In genomic region chr1:109996476-109996875, GRCh38 we compare ENCODE assay signal across 1 cellular context.
TF ChIP-seq lines count a peak whose summit lies in the region.

No MANE protein-coding gene starts in this region.

TF ChIP-seq in HEK293, 187 proteins besides CTCF, POLR2A, EP300 and RAD21 (continued from another document):
- TF ChIP-seq ZNF449 (tag by site-specific recombination; IDR thresholded peaks at IDR 0.05) (no peak), ZNF239 (tag by site-specific recombination; IDR thresholded peaks at IDR 0.05) (no peak), ZNF768 (tag by site-specific recombination; IDR thresholded peaks at IDR 0.05) (no peak), ZNF610 (tag by site-specific recombination; IDR thresholded peaks at IDR 0.05; ENCODE audit: borderline replicate concordance) (no peak), ZNF19 (tag by site-specific recombination; IDR thresholded peaks at IDR 0.05; ENCODE audit: low read depth) (no peak), ZNF48 (tag by site-specific recombination; IDR thresholded peaks at IDR 0.05) (no peak), ZNF362 (tag by site-specific recombination; IDR thresholded peaks at IDR 0.05) (no peak), ZNF366 (tag by site-specific recombination; conservative IDR thresholded peaks at IDR 0.05) (no peak; the same call in 1 of the 2 replicates), PRDM1 (tag by site-specific recombination; IDR thresholded peaks at IDR 0.05) (no peak), ZNF302 (tag by site-specific recombination; IDR thresholded peaks at IDR 0.05; ENCODE audit: low read depth) (no peak), ZNF600 (tag by site-specific recombination; IDR thresholded peaks at IDR 0.05) (0 out of 2 replicates have a peak, but pooled peaks have one; percentile 23), ZFHX2 (tag by site-specific recombination; conservative IDR thresholded peaks at IDR 0.05) (no peak), ZNF791 (tag by site-specific recombination; IDR thresholded peaks at IDR 0.05) (no peak), ZIC2 (tag by site-specific recombination; IDR thresholded peaks at IDR 0.05) (peak; percentile 28), FEZF1 (tag by site-specific recombination; IDR thresholded peaks at IDR 0.05) (peak; percentile 66), KLF9 (tag by site-specific recombination; IDR thresholded peaks at IDR 0.05; ENCODE audit: low read depth) (no peak)
TF ChIP-seq in HEK293: peak in this region for 16.
